In genomic region chr2:238203104-238203972, GRCh38 we compare ENCODE assay signal across 8 cellular contexts. TPM values are rescaled to one million over a fixed set of nuclear protein-coding genes. Genes with fewer than 3 reads are reported as not detected.
DNase-seq lines count a peak whose midpoint lies in the region; ATAC-seq and TF ChIP-seq lines count a peak whose summit lies in the region.

Gene ILKAP (minus strand): TSS chr2:238203695. CDS start chr2:238203553, 142 bp downstream.

- DNase-seq in NCI-H187 (lab: John Stamatoyannopoulos, UW) (peak; percentile 18 to 69), right atrium auricular region (ENCODE audit: low spot score) (peak; percentile 83), putamen (ENCODE audit: low spot score) (peak; percentile 91), uterus (peak; percentile 83 to 86)

- H3K36me3 ChIP-seq in right atrium auricular region (no peaks in the 10 kb centered on the region), uterus (no peaks in the 10 kb centered on the region)

- H3K9me3 ChIP-seq in right atrium auricular region (no peaks in the 10 kb centered on the region), uterus (no peaks in the 10 kb centered on the region)

- TF ChIP-seq CTCF in right atrium auricular region (IDR thresholded peaks at IDR 0.05) (peak in 1 of 2 donors; percentile 8), uterus (IDR thresholded peaks at IDR 0.05) (peak in 1 of 4 experiments; percentile 11)

- H3K27ac ChIP-seq in angular gyrus (ENCODE audit: low read depth, low read length): peak within 1 kb of the TSS; percentile 96
- H3K27ac ChIP-seq in right atrium auricular region: peak within 1 kb of the TSS; percentile 86 to 90
- H3K27ac ChIP-seq in uterus: peak within 1 kb of the TSS; percentile 85 to 94

- peak; percentile 78 to 91 for TF ChIP-seq POLR2A in uterus (IDR thresholded peaks at IDR 0.05)

- ATAC-seq in GM18499 (IDR thresholded peaks at IDR 0.05; ENCODE audit: insufficient read depth, unreplicated experiment) (peak; percentile 77), HG02884 (IDR thresholded peaks at IDR 0.05; ENCODE audit: unreplicated experiment) (peak; percentile 95)

- H3K4me1 ChIP-seq in right atrium auricular region (peaks cover 0 to 25% of the 10 kb centered on the region in 2 donors), uterus (no peaks in the 10 kb centered on the region)

- H3K4me3 ChIP-seq in right atrium auricular region (peak within 1 kb of the TSS; percentile 78 to 80), uterus (peak within 1 kb of the TSS; percentile 37 to 91)

- H3K27me3 ChIP-seq in right atrium auricular region (no peaks in the 10 kb centered on the region), uterus (no peaks in the 10 kb centered on the region)

- intact Hi-C loops in T-helper 2 cell treated with Interferon-gamma antibody and Interleukin-4, amounts not matched to agents 100 ng/mL and 5 ng/mL, for 36 hours (cut with micrococcal nuclease): loop anchor here (1.0 to 2.0 kb wide), 6 partner anchors 27 to 235 kb away; partner anchors contain the start of genes HES6, PER2 and SCLY
- intact Hi-C loops in uterus (cut with DNase I; ENCODE audit: low total_unique reads): loop anchor here (10.0 kb wide), 1 partner anchor 61 kb away; no protein-coding TSS in a partner anchor

RNA-seq across cellular contexts. Expression of gene ILKAP, which starts in this region (rescaled TPM):
- 70.1 and 71.4 TPM in 2 replicates for total RNA-seq in T-helper 2 cell treated with Interferon-gamma antibody and Interleukin-4, amounts not matched to agents 100 ng/mL and 5 ng/mL, for 36 hours
- 10 to 100 TPM; 15.9 to 17.6 TPM for total RNA-seq in right atrium auricular region
- 10 to 100 TPM in 3 of 4 donors, 1 to 10 TPM in 1; 9.2 to 78.0 (median 29.1) TPM for total RNA-seq in uterus

Comparison
In these comparisons a context has a peak if more than half of its experiments do, and no peak if none do; other contexts are left out.
1. Peak in every context shown above with its lines: DNase-seq, ATAC-seq, H3K4me3 ChIP-seq and H3K27ac ChIP-seq.